Comparison of ENCODE assay signal across 20 cellular contexts in genomic region chr2:73990531-73990930, GRCh38. TPM values are rescaled to one million over a fixed set of nuclear protein-coding genes. Genes with fewer than 3 reads are reported as not detected.
DNase-seq lines count a peak whose midpoint lies in the region; ATAC-seq and TF ChIP-seq lines count a peak whose summit lies in the region.
"Had no signal": no experiment of that assay in that cellular context is flagged by ENCODE, and none has a peak within 500 bp of the region (broad histone marks: within the 10 kb centered on the region; RNA-seq: fewer than 3 reads in every experiment).

No MANE protein-coding gene starts in this region.

- no peak overlapping the region for H3K4me3 ChIP-seq in CD4-positive, CD25-positive, alpha-beta regulatory T cell (ENCODE audit: low read depth, low read length)
- H3K4me3 ChIP-seq in DND-41 (ENCODE audit: low read depth in 1 of 2, low read length in 2 of 2) (no peak overlapping the region), neutrophil (ENCODE audit: low read depth in 1 of 2, low read length in 1 of 2) (no peak overlapping the region), lower leg skin (ENCODE audit: low read depth, poor library complexity, severe bottlenecking) (no peak overlapping the region)
- H3K4me3 ChIP-seq: MG63, Peyer's patch, SK-N-MC had no signal

- TF ChIP-seq POLR2A in lower leg skin (IDR thresholded peaks at IDR 0.05) = no peak

- H3K9ac ChIP-seq in DND-41 (ENCODE audit: low read depth, low read length) = no peak overlapping the region

- WGBS in lower leg skin, 2 donors = 96 to 100% methylated on average over 1 of the region's 1 CpG

- H3K27ac Mint-ChIP-seq in CD4-positive, CD25-positive, alpha-beta regulatory T cell = peak overlapping the region in 2 of 3 donors; percentile 54 to 78
- peak overlapping the region; percentile 67 for H3K27ac Mint-ChIP-seq in activated naive CD8-positive, alpha-beta T cell treated with anti-CD3 and anti-CD28 coated beads, Interleukin-2, amount 50 U/mL, for 24 hours

- TF ChIP-seq CTCF in DND-41 (IDR thresholded peaks at IDR 0.05; ENCODE audit: borderline replicate concordance, extremely low read depth, low read length, poor library complexity, severe bottlenecking) (no peak), neutrophil (IDR thresholded peaks at IDR 0.05) (no peak), lower leg skin (IDR thresholded peaks at IDR 0.05) (no peak)

- H3K9me3 Mint-ChIP-seq in CD4-positive, CD25-positive, alpha-beta regulatory T cell = peaks cover 0 to 8% (median 4%) of the 10 kb centered on the region in 7 donors
- peaks cover 9% of the 10 kb centered on the region for H3K9me3 Mint-ChIP-seq in activated naive CD8-positive, alpha-beta T cell treated with anti-CD3 and anti-CD28 coated beads, Interleukin-2, amount 50 U/mL, for 24 hours

- H3K4me1 Mint-ChIP-seq in CD4-positive, CD25-positive, alpha-beta regulatory T cell = peaks cover 36 to 87% (median 62%) of the 10 kb centered on the region in 4 donors
- H3K4me1 Mint-ChIP-seq in activated naive CD8-positive, alpha-beta T cell treated with anti-CD3 and anti-CD28 coated beads, Interleukin-2, amount 50 U/mL, for 24 hours = peaks cover 87% of the 10 kb centered on the region

- H3K4me3 Mint-ChIP-seq in CD4-positive, CD25-positive, alpha-beta regulatory T cell = peak overlapping the region in 2 of 4 donors; percentile 16 to 91
- no peak overlapping the region for H3K4me3 Mint-ChIP-seq in activated naive CD8-positive, alpha-beta T cell treated with anti-CD3 and anti-CD28 coated beads, Interleukin-2, amount 50 U/mL, for 24 hours

- H3K27ac ChIP-seq in CD4-positive, CD25-positive, alpha-beta regulatory T cell (ENCODE audit: insufficient read depth, low read length, poor library complexity, severe bottlenecking) = no peak overlapping the region
- no peak overlapping the region; the same call in 1 of the 2 replicates for H3K27ac ChIP-seq in DND-41 (ENCODE audit: low read length)
- peak overlapping the region; percentile 26 for H3K27ac ChIP-seq in neutrophil
- H3K27ac ChIP-seq: Peyer's patch, SK-N-MC had no signal

- peaks cover 79% of the 10 kb centered on the region for H4K20me1 ChIP-seq in DND-41 (ENCODE audit: insufficient read depth, low read length)

- H3K27me3 Mint-ChIP-seq in CD4-positive, CD25-positive, alpha-beta regulatory T cell = no peaks in the 10 kb centered on the region
- H3K27me3 Mint-ChIP-seq in activated naive CD8-positive, alpha-beta T cell treated with anti-CD3 and anti-CD28 coated beads, Interleukin-2, amount 50 U/mL, for 24 hours = no peaks in the 10 kb centered on the region

- H3K4me2 ChIP-seq in DND-41 (ENCODE audit: insufficient read depth, low read length) = peak overlapping the region; percentile 95

- H3K27me3 ChIP-seq in CD4-positive, CD25-positive, alpha-beta regulatory T cell (ENCODE audit: control insufficient read depth, insufficient read depth, low read length) = no peaks in the 10 kb centered on the region
- H3K27me3 ChIP-seq in DND-41 (ENCODE audit: insufficient read depth, low read length, poor library complexity) = no peaks in the 10 kb centered on the region
- H3K27me3 ChIP-seq in neutrophil = no peaks in the 10 kb centered on the region
- H3K27me3 ChIP-seq: MG63, Peyer's patch had no signal

- peaks cover 0 to 4% of the 10 kb centered on the region in 2 experiments for H3K9me3 ChIP-seq in CD4-positive, CD25-positive, alpha-beta regulatory T cell (ENCODE audit: control insufficient read depth in 2 of 2, low read length in 2 of 2)
- H3K9me3 ChIP-seq in DND-41 (ENCODE audit: insufficient read depth, low read length, severe bottlenecking) (no peaks in the 10 kb centered on the region), neutrophil (no peaks in the 10 kb centered on the region)
- H3K9me3 ChIP-seq: MG63, Peyer's patch had no signal

- intact Hi-C loops in lower leg skin (cut with DNase I; ENCODE audit: low total_unique reads) = no loop called here

- H3K79me2 ChIP-seq in DND-41 (ENCODE audit: insufficient read depth, low read length) = peaks cover 100% of the 10 kb centered on the region

- no peak for ATAC-seq in CD4-positive, CD25-positive, alpha-beta regulatory T cell (ENCODE audit: low read depth in 2 of 2)
- ATAC-seq in DND-41 (ENCODE audit: insufficient read depth, low read depth) (no peak), GM19328 (IDR thresholded peaks at IDR 0.05; ENCODE audit: unreplicated experiment) (no peak)
- no peak for ATAC-seq in activated naive CD8-positive, alpha-beta T cell treated with anti-CD3 and anti-CD28 coated beads, Interleukin-2, amount 50 U/mL, for 24 hours

- H3K4me1 ChIP-seq in CD4-positive, CD25-positive, alpha-beta regulatory T cell (ENCODE audit: control insufficient read depth, insufficient read depth, low read length, poor library complexity, severe bottlenecking) = peaks cover 60% of the 10 kb centered on the region
- H3K4me1 ChIP-seq in DND-41 (ENCODE audit: insufficient read depth, low read length) (peaks cover 67% of the 10 kb centered on the region), neutrophil (ENCODE audit: control insufficient read depth in 1 of 2, insufficient read depth in 1 of 2, low read depth in 1 of 2, low read length in 1 of 2) (peaks cover 65 to 76% of the 10 kb centered on the region in 2 experiments)

- no peak overlapping the region for H2AFZ ChIP-seq in DND-41 (ENCODE audit: low read depth, low read length)

- peaks cover 3% of the 10 kb centered on the region for H3K36me3 ChIP-seq in CD4-positive, CD25-positive, alpha-beta regulatory T cell (ENCODE audit: control insufficient read depth, insufficient read depth, low read length)
- H3K36me3 ChIP-seq in DND-41 (ENCODE audit: insufficient read depth, low read length) (peaks cover 74% of the 10 kb centered on the region), neutrophil (peaks cover 37% of the 10 kb centered on the region)
- H3K36me3 ChIP-seq: Peyer's patch had no signal

- DNase-seq in CD4-positive, CD25-positive, alpha-beta regulatory T cell = no peak
- DNase-seq in DND-41 = no peak
- no peak for DNase-seq in activated naive CD8-positive, alpha-beta T cell treated with anti-CD3 and anti-CD28 coated beads, Interleukin-2, amount 50 U/mL, for 24 hours
- no peak for DNase-seq in NCI-H1694 treated with DMSO at 0.1 percent for 48 hours (lab: John Stamatoyannopoulos, UW)
- no peak for DNase-seq in lower leg skin (ENCODE audit: low spot score in 2 of 2)
- DNase-seq in NCI-H2196 treated with DMSO at 0.1 percent for 48 hours (lab: John Stamatoyannopoulos, UW; ENCODE audit: unreplicated experiment) = no peak
- DNase-seq: DMS153, EL, H7, MG63, NCI-H1092 treated with DMSO at 0.1 percent for 48 hours, NCI-H1694, NCI-H2107, NCI-H226, NCI-H524 treated with DMSO at 0.1 percent for 48 hours, Peyer's patch, Right ventricle myocardium superior had no signal

- H3K36me3 Mint-ChIP-seq in CD4-positive, CD25-positive, alpha-beta regulatory T cell = peaks cover 30% of the 10 kb centered on the region
- peaks cover 66% of the 10 kb centered on the region for H3K36me3 Mint-ChIP-seq in activated naive CD8-positive, alpha-beta T cell treated with anti-CD3 and anti-CD28 coated beads, Interleukin-2, amount 50 U/mL, for 24 hours (ENCODE audit: low read depth)

RNA-seq across cellular contexts. Expression of gene TET3, which starts 5.8 kb away (rescaled TPM):
- total RNA-seq in CD4-positive, CD25-positive, alpha-beta regulatory T cell = 26.3 TPM
- under 1 TPM; 0.22 to 0.30 (median 0.26) TPM for polyA plus RNA-seq in CD4-positive, CD25-positive, alpha-beta regulatory T cell
- 10 to 100 TPM; 52.8 to 54.8 (median 54.1) TPM for total RNA-seq in lower leg skin
